8 cellular contexts compared by ENCODE assay signal in genomic region chr2:234289789-234290188, GRCh38.
DNase-seq lines count a peak whose midpoint lies in the region; TF ChIP-seq lines count a peak whose summit lies in the region.

No MANE protein-coding gene starts in this region.

- peaks cover 69% of the 10 kb centered on the region for H3K4me1 Mint-ChIP-seq in activated CD4-positive, alpha-beta memory T cell treated with anti-CD3 and anti-CD28 coated beads for 36 hours (ENCODE audit: low read depth)

- TF ChIP-seq CTCF in fibroblast of mammary gland (conservative IDR thresholded peaks at IDR 0.05; ENCODE audit: control insufficient read depth, insufficient read depth, low read depth, low read length): no peak
- no peak for TF ChIP-seq CTCF in stomach (IDR thresholded peaks at IDR 0.05)

- H3K9me3 ChIP-seq in stomach: no peaks in the 10 kb centered on the region

- POLR2A ChIA-PET in activated CD4-positive, alpha-beta memory T cell treated with anti-CD3 and anti-CD28 coated beads for 36 hours (lab: Charles Lee): interaction anchor here (1.0 to 6.5 kb wide), 13 partner anchors 9 to 211 kb away, joined by 3 to 93 read pairs (median 4); partner anchors contain the start of gene ARL4C

- CTCF ChIA-PET in activated CD4-positive, alpha-beta memory T cell treated with anti-CD3 and anti-CD28 coated beads for 36 hours (lab: Charles Lee): interaction anchor here (1.0 to 4.8 kb wide), 23 partner anchors 10 to 256 kb away, joined by 3 to 90 read pairs (median 8); partner anchors contain the start of gene ARL4C

- H3K4me3 ChIP-seq in fibroblast of mammary gland (ENCODE audit: control insufficient read depth, low read depth, low read length) (no peak overlapping the region), stomach (no peak overlapping the region)

- H3K9me3 Mint-ChIP-seq in activated CD4-positive, alpha-beta memory T cell treated with anti-CD3 and anti-CD28 coated beads for 36 hours: no peaks in the 10 kb centered on the region

- DNase-seq in activated T-cell treated with anti-CD3 and anti-CD28 coated beads for 1 hour (ENCODE audit: low read depth): peak; percentile 24
- DNase-seq in activated T-cell treated with anti-CD3 and anti-CD28 coated beads for 4 hours: no peak
- peak; percentile 76 for DNase-seq in activated CD4-positive, alpha-beta memory T cell treated with anti-CD3 and anti-CD28 coated beads for 36 hours
- DNase-seq in fibroblast of mammary gland (ENCODE audit: low read depth): peak; percentile 87
- no peak for DNase-seq in stomach
- DNase-seq in NCI-H2081 (lab: John Stamatoyannopoulos, UW): no peak
- no peak for DNase-seq in NCI-H82 treated with DMSO at 0.1 percent for 48 hours (lab: John Stamatoyannopoulos, UW; ENCODE audit: unreplicated experiment)
- DNase-seq in GM19240 (ENCODE audit: insufficient read length, low spot score): no peak

- intact Hi-C loops in activated CD4-positive, alpha-beta memory T cell treated with anti-CD3 and anti-CD28 coated beads for 36 hours (cut with micrococcal nuclease): loop anchor here (1.0 to 10.0 kb wide), 6 partner anchors 10 to 435 kb away; partner anchors contain the start of gene HJURP
- intact Hi-C loops in stomach (cut with DNase I; ENCODE audit: low total_unique reads): loop anchor here (10.0 kb wide), 1 partner anchor 215 kb away; no protein-coding TSS in a partner anchor

- H3K4me3 Mint-ChIP-seq in activated CD4-positive, alpha-beta memory T cell treated with anti-CD3 and anti-CD28 coated beads for 36 hours: peak overlapping the region; percentile 49

- TF ChIP-seq EP300 in stomach (IDR thresholded peaks at IDR 0.05): no peak

- H3K27ac ChIP-seq in stomach: peak overlapping the region; percentile 3 to 71 (median 66)

- peak overlapping the region; percentile 95 for H3K27ac Mint-ChIP-seq in activated CD4-positive, alpha-beta memory T cell treated with anti-CD3 and anti-CD28 coated beads for 36 hours

- TF ChIP-seq POLR2A in stomach (IDR thresholded peaks at IDR 0.05): no peak

- H3K36me3 Mint-ChIP-seq in activated CD4-positive, alpha-beta memory T cell treated with anti-CD3 and anti-CD28 coated beads for 36 hours: no peaks in the 10 kb centered on the region

- H3K36me3 ChIP-seq in stomach: no peaks in the 10 kb centered on the region

- no peaks in the 10 kb centered on the region for H3K27me3 Mint-ChIP-seq in activated CD4-positive, alpha-beta memory T cell treated with anti-CD3 and anti-CD28 coated beads for 36 hours

- no peaks in the 10 kb centered on the region for H3K27me3 ChIP-seq in stomach

- peaks cover 0 to 33% (median 7%) of the 10 kb centered on the region in 4 donors for H3K4me1 ChIP-seq in stomach

- 72 to 80% (median 75%) methylated on average over 2 of the region's 2 CpGs for WGBS in stomach, 5 donors

Comparison
In these comparisons a context has a peak if more than half of its experiments do, and no peak if none do; other contexts are left out.
1. DNase-seq: peak in activated T-cell treated with anti-CD3 and anti-CD28 coated beads for 1 hour (single experiment), activated CD4-positive, alpha-beta memory T cell treated with anti-CD3 and anti-CD28 coated beads for 36 hours (single experiment) and fibroblast of mammary gland (single experiment); none in activated T-cell treated with anti-CD3 and anti-CD28 coated beads for 4 hours (single experiment), stomach (single experiment), NCI-H2081 (0 of 2), NCI-H82 treated with DMSO at 0.1 percent for 48 hours (single experiment) and GM19240 (single experiment).